16 cellular contexts compared by ENCODE assay signal in genomic region chr18:74166397-74166796, GRCh38. TPM values are rescaled to one million over a fixed set of nuclear protein-coding genes. Genes with fewer than 3 reads are reported as not detected.
"Had no signal": no experiment of that assay in that cellular context is flagged by ENCODE, and none has a peak within 500 bp of the region (broad histone marks: within the 10 kb centered on the region; RNA-seq: fewer than 3 reads in every experiment).

No MANE protein-coding gene starts in this region.

- H3K4me1 ChIP-seq: breast epithelium, gastrocnemius medialis, sigmoid colon, testis had no signal

- H3K4me3 Mint-ChIP-seq: activated naive CD8-positive, alpha-beta T cell treated with anti-CD3 and anti-CD28 coated beads, Interleukin-2, amount 10 ng/mL, durations not matched to agents 7 days and 5 days; immature natural killer cell; mesothelial cell of epicardium had no signal

- H3K36me3 Mint-ChIP-seq: mesothelial cell of epicardium had no signal

- ATAC-seq: gastrocnemius medialis, heart left ventricle had no signal

- H3K9me3 ChIP-seq: breast epithelium, gastrocnemius medialis, heart left ventricle, sigmoid colon, stomach, testis had no signal

- H3K27ac ChIP-seq: breast epithelium, epithelial cell of prostate, gastrocnemius medialis, heart left ventricle, sigmoid colon, stomach, testis had no signal

- H3K4me1 Mint-ChIP-seq: activated naive CD8-positive, alpha-beta T cell treated with anti-CD3 and anti-CD28 coated beads, Interleukin-2, amount 10 ng/mL, durations not matched to agents 7 days and 5 days; mesothelial cell of epicardium had no signal

- H3K36me3 ChIP-seq: breast epithelium, gastrocnemius medialis had no signal

- H3K9me3 Mint-ChIP-seq: activated naive CD8-positive, alpha-beta T cell treated with anti-CD3 and anti-CD28 coated beads, Interleukin-2, amount 10 ng/mL, durations not matched to agents 7 days and 5 days had no signal

- DNase-seq: activated CD4-positive, CD25-positive, alpha-beta regulatory T cell treated with anti-CD3 and anti-CD28 coated beads, Interleukin-2, amount 50 U/mL, for 72 hours; activated naive CD4-positive, alpha-beta T cell; activated naive CD8-positive, alpha-beta T cell treated with anti-CD3 and anti-CD28 coated beads, Interleukin-2, amount 10 ng/mL, durations not matched to agents 7 days and 5 days; activated T-cell treated with anti-CD3 and anti-CD28 coated beads for 4 hours; gastrocnemius medialis; heart left ventricle; immature natural killer cell; sigmoid colon; stimulated activated CD4-positive, alpha-beta T cell treated with anti-CD3 and anti-CD28 coated beads, Interleukin-1b, Interleukin-23, amount 100 ng/mL, for 48 hours; stomach; T-helper 9 cell; testis had no signal

- H3K27ac Mint-ChIP-seq: activated naive CD8-positive, alpha-beta T cell treated with anti-CD3 and anti-CD28 coated beads, Interleukin-2, amount 10 ng/mL, durations not matched to agents 7 days and 5 days; mesothelial cell of epicardium had no signal

- H3K27me3 ChIP-seq: breast epithelium, gastrocnemius medialis, stomach, testis had no signal

- H3K4me3 ChIP-seq: breast epithelium, gastrocnemius medialis, heart left ventricle, lung, sigmoid colon, stomach, testis had no signal

RNA-seq across cellular contexts. Expression of gene FBXO15, which starts 18.8 kb away (rescaled TPM):
- total RNA-seq: gastrocnemius medialis had no signal
